ENCODE assay signal across 1 cellular context in genomic region chr6:73520688-73521350, GRCh38.
TF ChIP-seq lines count a peak whose summit lies in the region.

Gene EEF1A1, minus strand, starts transcription at chr6:73521032. Its CDS starts 1,006 bp downstream, at chr6:73520026.

TF ChIP-seq in K562, 482 proteins besides CTCF, POLR2A, EP300 and RAD21 (continued from another document and continues in another):
- no peak for TF ChIP-seq FOXJ3 (CRISPR knock-in tag; IDR thresholded peaks at IDR 0.05)
- TF ChIP-seq CREM (IDR thresholded peaks at IDR 0.05; ENCODE audit: low read depth): peak; percentile 94
- no peak for TF ChIP-seq HSF4 (CRISPR knock-in tag; IDR thresholded peaks at IDR 0.05; ENCODE audit: borderline replicate concordance)
- peak; percentile 36; the same call in 1 of the 2 replicates for TF ChIP-seq ZNF354B (CRISPR knock-in tag; IDR thresholded peaks at IDR 0.05)
- TF ChIP-seq CHCHD3 (CRISPR knock-in tag; IDR thresholded peaks at IDR 0.05): peak; percentile 87; the same call in 1 of the 2 replicates
- TF ChIP-seq LEF1 (IDR thresholded peaks at IDR 0.05): peak; percentile 52; the same call in 1 of the 2 replicates
- TF ChIP-seq FOXK2 (conservative IDR thresholded peaks at IDR 0.05 in 1 of 2, IDR thresholded peaks at IDR 0.05 in 1 of 2; ENCODE audit: low read depth in 2 of 2): peak; percentile 64 to 78
- peak; percentile 65; the same call in 1 of the 2 replicates for TF ChIP-seq ATF2 (CRISPR knock-in tag; IDR thresholded peaks at IDR 0.05)
- TF ChIP-seq ZNF778 (CRISPR knock-in tag; IDR thresholded peaks at IDR 0.05): no peak
- TF ChIP-seq ZNF586 (CRISPR knock-in tag; conservative IDR thresholded peaks at IDR 0.05): no peak
- 0 out of 2 replicates have a peak, but pooled peaks have one; percentile 54 for TF ChIP-seq ZNF212 (CRISPR knock-in tag; IDR thresholded peaks at IDR 0.05)
- TF ChIP-seq GATA2 (CRISPR knock-in tag; IDR thresholded peaks at IDR 0.05): no peak
- TF ChIP-seq CEBPZ (IDR thresholded peaks at IDR 0.05; ENCODE audit: borderline replicate concordance, low read depth, low read length): no peak
- peak; percentile 38 for TF ChIP-seq ARID1B (IDR thresholded peaks at IDR 0.05)
- TF ChIP-seq AFF1 (IDR thresholded peaks at IDR 0.05; ENCODE audit: low read depth in 1 of 2, partially characterized antibody in 2 of 2): peak; percentile 82 to 91
- no peak; the same call in 1 of the 2 replicates for TF ChIP-seq ZNF668 (CRISPR knock-in tag; IDR thresholded peaks at IDR 0.05)
- TF ChIP-seq AFF4 (CRISPR knock-in tag; IDR thresholded peaks at IDR 0.05): peak; percentile 100
- TF ChIP-seq HMG20B (CRISPR knock-in tag; IDR thresholded peaks at IDR 0.05): no peak
- TF ChIP-seq KHSRP (IDR thresholded peaks at IDR 0.05): no peak; the same call in 1 of the 2 replicates
- TF ChIP-seq POLR2AphosphoS5 (IDR thresholded peaks at IDR 0.05; ENCODE audit: control insufficient read depth, insufficient read depth, low read depth, low read length): peak; percentile 100
- TF ChIP-seq SP2 (IDR thresholded peaks at IDR 0.05; ENCODE audit: extremely low read depth, low read depth, low read length, poor library complexity, severe bottlenecking): no peak
- TF ChIP-seq ARNT (IDR thresholded peaks at IDR 0.05): peak; percentile 41 to 74; a peak in 2 of 4 replicates
- no peak for TF ChIP-seq ZBTB5 (IDR thresholded peaks at IDR 0.05)
- no peak for TF ChIP-seq ZFPM2 (CRISPR knock-in tag; IDR thresholded peaks at IDR 0.05)
- no peak for TF ChIP-seq SMARCB1 (IDR thresholded peaks at IDR 0.05; ENCODE audit: insufficient read length, low read depth)
- TF ChIP-seq RBM39 (optimal IDR thresholded peaks at IDR 0.05; ENCODE audit: low read depth, low read length): peak; percentile 99
- no peak for TF ChIP-seq SETDB1 (IDR thresholded peaks at IDR 0.05; ENCODE audit: low read length)
- 0 out of 2 replicates have a peak, but pooled peaks have one; percentile 56 for TF ChIP-seq REST (CRISPR knock-in tag; IDR thresholded peaks at IDR 0.05; ENCODE audit: low read depth)
- peak; percentile 66 for TF ChIP-seq DEAF1 (CRISPR knock-in tag; IDR thresholded peaks at IDR 0.05)
- no peak for TF ChIP-seq SREBF2 (CRISPR knock-in tag; IDR thresholded peaks at IDR 0.05)
- no peak for TF ChIP-seq YBX1 (IDR thresholded peaks at IDR 0.05)
- TF ChIP-seq TAF9B (IDR thresholded peaks at IDR 0.05; ENCODE audit: partially characterized antibody): peak; percentile 98
- TF ChIP-seq YY1 (IDR thresholded peaks at IDR 0.05; ENCODE audit: borderline replicate concordance in 1 of 3, control insufficient read depth in 1 of 3, extremely low read depth in 1 of 3, insufficient read depth in 3 of 3, insufficient read length in 1 of 3, insufficient replicate concordance in 2 of 3, low read depth in 1 of 3, low read length in 2 of 3): peak in 2 of 3 experiments; percentile 62 to 75
- TF ChIP-seq ZNF23 (CRISPR knock-in tag; IDR thresholded peaks at IDR 0.05): peak; percentile 50; the same call in 1 of the 2 replicates
- no peak for TF ChIP-seq TBP (optimal IDR thresholded peaks at IDR 0.05; ENCODE audit: low read depth, low read length)
- no peak for TF ChIP-seq RHOXF2B (CRISPR knock-in tag; conservative IDR thresholded peaks at IDR 0.05)
- no peak for TF ChIP-seq SRSF7 (optimal IDR thresholded peaks at IDR 0.05; ENCODE audit: low read depth, low read length)
- TF ChIP-seq FUS (optimal IDR thresholded peaks at IDR 0.05; ENCODE audit: low read depth, low read length): no peak
- TF ChIP-seq TCFL5 (CRISPR knock-in tag; conservative IDR thresholded peaks at IDR 0.05): peak; percentile 49; the same call in 1 of the 2 replicates
